In the genomic region with DNA sequence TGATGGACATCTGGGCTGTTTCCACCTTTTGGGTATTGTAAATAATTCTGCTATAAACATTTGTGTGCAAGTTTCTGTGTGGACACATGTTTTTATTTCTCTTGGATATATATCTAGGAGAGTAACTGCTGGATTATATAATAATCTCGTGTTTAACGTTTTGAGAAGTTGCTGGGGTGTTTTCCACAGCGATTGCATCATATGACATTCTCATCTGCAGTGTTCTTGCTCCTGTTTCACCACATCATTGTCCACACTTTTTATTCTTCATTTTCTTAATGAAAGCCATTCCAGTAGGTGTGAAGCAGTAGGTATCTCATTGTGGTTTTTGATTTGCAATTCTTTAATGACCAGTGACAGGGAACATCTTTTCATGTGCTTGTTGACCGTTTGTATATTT, we compare ENCODE assay signal across 30 cellular contexts. TPM values are rescaled to one million over a fixed set of nuclear protein-coding genes. Genes with fewer than 3 reads are reported as not detected.
DNase-seq lines count a peak whose midpoint lies in the region; ATAC-seq, FAIRE-seq and TF ChIP-seq lines count a peak whose summit lies in the region.
"Had no signal": no experiment of that assay in that cellular context is flagged by ENCODE, and none has a peak within 500 bp of the region (broad histone marks: within the 10 kb centered on the region; RNA-seq: fewer than 3 reads in every experiment).

No MANE protein-coding gene starts in this region.

- H3K4me2 ChIP-seq in IMR-90 (ENCODE audit: low read depth, low read length) (no peak overlapping the region), K562 (ENCODE audit: insufficient read depth, low read length) (no peak overlapping the region)
- H3K4me2 ChIP-seq: BLaER1 had no signal

- H3K23ac ChIP-seq in IMR-90 (ENCODE audit: low read depth, low read length) = no peak overlapping the region

- no CpG with 5 or more reads among the region's 4 CpGs for WGBS in IMR-90 (ENCODE audit: extremely low coverage in 2 of 2, insufficient read length in 1 of 2), 2 experiments
- 0% methylated on average over 4 of the region's 4 CpGs for WGBS in K562 (ENCODE audit: insufficient coverage, low coverage, missing lambda C conversion rate)
- WGBS in thyroid gland, 2 donors = 79 to 84% methylated on average over 4 of the region's 4 CpGs

- intact Hi-C loops in IMR-90 (cut with micrococcal nuclease) (no loop called here), K562 (cut with micrococcal nuclease) (no loop called here), thyroid gland (cut with DNase I) (no loop called here)

- no peak overlapping the region for H4K5ac ChIP-seq in IMR-90 (ENCODE audit: low read depth, low read length)

- H3K9ac ChIP-seq in IMR-90 (ENCODE audit: low read depth, low read length) = no peak overlapping the region
- no peak overlapping the region for H3K9ac ChIP-seq in K562 (ENCODE audit: insufficient read depth in 1 of 2, low read depth in 2 of 2, low read length in 2 of 2)
- H3K9ac ChIP-seq: BLaER1 had no signal

- no peak overlapping the region for H2BK120ac ChIP-seq in IMR-90 (ENCODE audit: low read depth, low read length)

- H4K20me1 ChIP-seq in IMR-90 (ENCODE audit: insufficient read depth, low read length) (no peaks in the 10 kb centered on the region), K562 (replicated peaks; ENCODE audit: control insufficient read depth, insufficient read depth, low read length) (no peaks in the 10 kb centered on the region)
- H4K20me1 ChIP-seq: BLaER1 had no signal

- no peak for TF ChIP-seq CTCF in IMR-90 (conservative IDR thresholded peaks at IDR 0.05; ENCODE audit: low read depth, low read length)
- no peak for TF ChIP-seq CTCF in NB4 (IDR thresholded peaks at IDR 0.05; ENCODE audit: low read depth, low read length)
- no peak for TF ChIP-seq CTCF in K562 (IDR thresholded peaks at IDR 0.05 in 2 of 3, conservative IDR thresholded peaks at IDR 0.05 in 1 of 3; ENCODE audit: insufficient read depth in 2 of 3, low read depth in 1 of 3, low read length in 3 of 3)
- no peak for TF ChIP-seq CTCF in thyroid gland (IDR thresholded peaks at IDR 0.05)

- H3K79me2 ChIP-seq in K562 (ENCODE audit: control insufficient read depth, insufficient read depth, low read length) = no peaks in the 10 kb centered on the region

- CTCF ChIA-PET in IMR-90 (lab: Yijun Ruan, JAX) (no interaction called here), K562 (lab: Yijun Ruan, JAX; ENCODE audit: low intra/inter-chr PET ratio) (no interaction called here)

- H2BK20ac ChIP-seq in IMR-90 (ENCODE audit: low read depth, low read length) = no peak overlapping the region

- no peaks in the 10 kb centered on the region for H3K9me1 ChIP-seq in IMR-90 (ENCODE audit: insufficient read depth, low read length)
- no peaks in the 10 kb centered on the region for H3K9me1 ChIP-seq in K562 (ENCODE audit: control insufficient read depth, insufficient read depth, low read length)

- H3K9me3 ChIP-seq in IMR-90 (ENCODE audit: control insufficient read depth, insufficient read depth, low read length) (peaks cover 15% of the 10 kb centered on the region), K562 (replicated peaks; ENCODE audit: control insufficient read depth, insufficient read depth, low read depth, low read length) (no peaks in the 10 kb centered on the region), thyroid gland (no peaks in the 10 kb centered on the region)
- H3K9me3 ChIP-seq: BE2C had no signal

- TF ChIP-seq EP300 in K562 (IDR thresholded peaks at IDR 0.05; ENCODE audit: low read length) = no peak

- H4K8ac ChIP-seq in IMR-90 (ENCODE audit: low read depth in 2 of 2, low read length in 2 of 2) = no peak overlapping the region

- H2BK5ac ChIP-seq in IMR-90 (ENCODE audit: low read depth, low read length, poor library complexity, severe bottlenecking) = no peak overlapping the region

- TF ChIP-seq POLR2A in IMR-90 (IDR thresholded peaks at IDR 0.05; ENCODE audit: low read depth, low read length) (no peak), NB4 (IDR thresholded peaks at IDR 0.05; ENCODE audit: extremely low read depth, insufficient read length) (no peak), K562 (conservative IDR thresholded peaks at IDR 0.05) (no peak), thyroid gland (IDR thresholded peaks at IDR 0.05) (no peak)

- H2AK9ac ChIP-seq in IMR-90 (replicated peaks; ENCODE audit: low read depth, low read length, poor library complexity) = no peak overlapping the region

- no peak for ATAC-seq in IMR-90 (ENCODE audit: low read depth)
- ATAC-seq in K562 = no peak
- ATAC-seq: GM12878 had no signal

- no peaks in the 10 kb centered on the region for H3K4me1 ChIP-seq in IMR-90 (ENCODE audit: control insufficient read depth, insufficient read depth, low read length)
- no peaks in the 10 kb centered on the region for H3K4me1 ChIP-seq in K562 (replicated peaks in 1 of 2; ENCODE audit: control insufficient read depth in 2 of 2, insufficient read depth in 2 of 2, low read length in 2 of 2)
- H3K4me1 ChIP-seq in thyroid gland = no peaks in the 10 kb centered on the region
- H3K4me1 ChIP-seq: BE2C had no signal

- H3K4me3 ChIP-seq in IMR-90 (ENCODE audit: insufficient read depth, low read depth, low read length) (no peak overlapping the region), NB4 (ENCODE audit: low read depth, low read length) (no peak overlapping the region), K562 (no peak overlapping the region), thyroid gland (replicated peaks in 1 of 3) (no peak overlapping the region)
- H3K4me3 ChIP-seq: BLaER1, GM12878 had no signal

- no peak overlapping the region for H3K4ac ChIP-seq in IMR-90 (ENCODE audit: low read depth, low read length)

- H2AK5ac ChIP-seq in IMR-90 (ENCODE audit: low read depth, low read length) = no peak overlapping the region

- in situ Hi-C loops in IMR-90 (cut with MboI; ENCODE audit: low sequenced_read_pairs) = no loop called here
- in situ Hi-C loops in K562 (cut with MboI) = no loop called here

- H3K56ac ChIP-seq in IMR-90 (ENCODE audit: extremely low read depth, insufficient read depth, low read length) = no peak overlapping the region

- TF ChIP-seq RAD21 in IMR-90 (IDR thresholded peaks at IDR 0.05; ENCODE audit: low read length) = no peak
- TF ChIP-seq RAD21 in K562 (CRISPR knock-in tag; conservative IDR thresholded peaks at IDR 0.05 in 1 of 2, IDR thresholded peaks at IDR 0.05 in 1 of 2) = no peak

- H3K18ac ChIP-seq in IMR-90 (ENCODE audit: low read depth, low read length) = no peak overlapping the region

- H3K27ac ChIP-seq in IMR-90 (ENCODE audit: insufficient read depth, low read length) (no peak overlapping the region), K562 (ENCODE audit: extremely low read depth, low read depth, low read length) (no peak overlapping the region), thyroid gland (no peak overlapping the region)
- H3K27ac ChIP-seq: BLaER1 had no signal

- H2AFZ ChIP-seq in IMR-90 (replicated peaks; ENCODE audit: low read length, poor library complexity) (no peak overlapping the region), K562 (ENCODE audit: low read depth, low read length) (no peak overlapping the region)

- BruUV-seq in IMR-90 (replicated peaks; lab: Mats Ljungman, UMichigan) (no TSS peak), K562 (replicated peaks; lab: Mats Ljungman, UMichigan) (no TSS peak)

- H2BK15ac ChIP-seq in IMR-90 (ENCODE audit: low read depth, low read length) = no peak overlapping the region

- H3K36me3 ChIP-seq in IMR-90 (ENCODE audit: control insufficient read depth, insufficient read depth, low read length) (no peaks in the 10 kb centered on the region), K562 (ENCODE audit: control insufficient read depth, insufficient read depth, low read length) (no peaks in the 10 kb centered on the region), thyroid gland (no peaks in the 10 kb centered on the region)
- H3K36me3 ChIP-seq: BE2C, BLaER1 had no signal

- no peak for DNase-seq in IMR-90
- DNase-seq in NB4 (ENCODE audit: low read depth) = peak; percentile 27
- DNase-seq in K562 (ENCODE audit: extremely low read depth in 1 of 4, low spot score in 3 of 4) = no peak
- DNase-seq in RCC 7860 (ENCODE audit: low spot score) = no peak
- no peak for DNase-seq in urothelium cell line (ENCODE audit: low spot score)
- no peak for DNase-seq in thyroid gland
- DNase-seq: 8988T; ACHN; BE2C; C1 segment of cervical spinal cord; CD4-positive, alpha-beta memory T cell; CD4-positive, CD25-positive, alpha-beta regulatory T cell; CD8-positive, alpha-beta memory T cell; COR-L47; DMS 273 treated with DMSO at 0.1 percent for 48 hours; DMS153; DMS53; DMS79; DND-41; EL; GDM1 had no signal

- POLR2A ChIA-PET in IMR-90 (lab: Charles Lee; ENCODE audit: unreplicated experiment) (no interaction called here), K562 (lab: Yijun Ruan, JAX) (no interaction called here)

- no peak overlapping the region for H3K14ac ChIP-seq in IMR-90 (replicated peaks; ENCODE audit: low read depth, low read length)

- FAIRE-seq in K562 (lab: Jason Lieb, UNC) (no peak), RCC 7860 (lab: Jason Lieb, UNC) (no peak), urothelium cell line (lab: Jason Lieb, UNC) (no peak)
- FAIRE-seq: A204.1, GM12878, GM12892, GM18507 had no signal

- no peaks in the 10 kb centered on the region for H3K27me3 ChIP-seq in IMR-90 (ENCODE audit: control insufficient read depth, insufficient read depth, low read length)
- no peaks in the 10 kb centered on the region for H3K27me3 ChIP-seq in K562 (ENCODE audit: control insufficient read depth in 2 of 2, insufficient read depth in 2 of 2, low read length in 2 of 2)
- no peaks in the 10 kb centered on the region for H3K27me3 ChIP-seq in thyroid gland
- H3K27me3 ChIP-seq: BE2C, BLaER1 had no signal

- dilution Hi-C loops in IMR-90 (cut with HindIII; ENCODE audit: low sequenced_read_pairs, unreplicated experiment) = no loop called here

- H4K91ac ChIP-seq in IMR-90 (ENCODE audit: insufficient read depth, low read depth, low read length) = no peak overlapping the region

- no peaks in the 10 kb centered on the region for H3K79me1 ChIP-seq in IMR-90 (ENCODE audit: low read depth in 1 of 2, low read length in 2 of 2)

RNA-seq across cellular contexts. Expression of gene ALKAL2, which starts 56.9 kb away (rescaled TPM):
- total RNA-seq in IMR-90 (2012; rRNA removed) (not detected in 2 replicates), K562 (2014; rRNA removed) (not detected in 2 replicates), K562 (2014; rRNA removed; fragmentation: Illumina TruSeq; extraction: Trizol) (not detected in 2 replicates), K562 (2015; rRNA removed; fragmentation: Illumina TruSeq; extraction: Trizol) (not detected in 2 replicates), K562 (2021) (not detected in 2 replicates), thyroid gland (1 to 10 TPM; 1.3 to 9.8 (median 7.3) TPM)
- polyA plus RNA-seq in IMR-90 (2012; rRNA removed) (not detected in 2 replicates), K562 (2011; rRNA removed) (not detected in 2 replicates), K562 (2014; fragmentation: Illumina TruSeq; extraction: Trizol) (not detected in 2 replicates), K562 (2014; fragmentation: Nextera tagmentation; extraction: Ambion mirVana) (not detected), K562 (2014; rRNA removed) (not detected in 2 replicates)
- 0.51 TPM in 1 of 2 replicates, not detected in the other for polyA plus RNA-seq in IMR-90 (2012; cell fraction: cytosol; rRNA removed)
- 0.21 TPM in 1 of 2 replicates, not detected in the other for polyA plus RNA-seq in IMR-90 (2012; cell fraction: nucleus; rRNA removed; ENCODE audit: low replicate concordance)
- not detected in 2 replicates for total RNA-seq in K562 (2011; cell fraction: chromatin; rRNA removed; ENCODE audit: low replicate concordance)
- not detected in 2 replicates for total RNA-seq in K562 (2011; cell fraction: nucleolus; rRNA removed)
- not detected in 2 replicates for total RNA-seq in K562 (2011; cell fraction: nucleoplasm; rRNA removed)
- polyA plus RNA-seq in K562 (2011; cell fraction: cytosol; rRNA removed) = not detected in 2 replicates
- polyA plus RNA-seq in K562 (2011; cell fraction: nucleus; rRNA removed) = not detected in 2 replicates
- not detected in 2 replicates for polyA plus RNA-seq in K562 (2012)
- not detected in 2 replicates for polyA minus RNA-seq in K562 (2011; rRNA and poly(A)+ RNA removed)
- polyA minus RNA-seq in K562 (2011; cell fraction: cytosol; rRNA and poly(A)+ RNA removed) = not detected in 2 replicates
- 0.22 TPM in 1 of 2 replicates, not detected in the other for polyA minus RNA-seq in K562 (2011; cell fraction: nucleus; rRNA and poly(A)+ RNA removed)
- total RNA-seq: A673; CD4-positive, alpha-beta memory T cell; CD4-positive, CD25-positive, alpha-beta regulatory T cell; CD8-positive, alpha-beta memory T cell; G401; GM12878 had no signal
- polyA plus RNA-seq: AG04450; CD14-positive monocyte; CD4-positive, alpha-beta memory T cell; CD8-positive, alpha-beta memory T cell had no signal
